Comparison of ENCODE assay signal across 8 cellular contexts in the genomic region with DNA sequence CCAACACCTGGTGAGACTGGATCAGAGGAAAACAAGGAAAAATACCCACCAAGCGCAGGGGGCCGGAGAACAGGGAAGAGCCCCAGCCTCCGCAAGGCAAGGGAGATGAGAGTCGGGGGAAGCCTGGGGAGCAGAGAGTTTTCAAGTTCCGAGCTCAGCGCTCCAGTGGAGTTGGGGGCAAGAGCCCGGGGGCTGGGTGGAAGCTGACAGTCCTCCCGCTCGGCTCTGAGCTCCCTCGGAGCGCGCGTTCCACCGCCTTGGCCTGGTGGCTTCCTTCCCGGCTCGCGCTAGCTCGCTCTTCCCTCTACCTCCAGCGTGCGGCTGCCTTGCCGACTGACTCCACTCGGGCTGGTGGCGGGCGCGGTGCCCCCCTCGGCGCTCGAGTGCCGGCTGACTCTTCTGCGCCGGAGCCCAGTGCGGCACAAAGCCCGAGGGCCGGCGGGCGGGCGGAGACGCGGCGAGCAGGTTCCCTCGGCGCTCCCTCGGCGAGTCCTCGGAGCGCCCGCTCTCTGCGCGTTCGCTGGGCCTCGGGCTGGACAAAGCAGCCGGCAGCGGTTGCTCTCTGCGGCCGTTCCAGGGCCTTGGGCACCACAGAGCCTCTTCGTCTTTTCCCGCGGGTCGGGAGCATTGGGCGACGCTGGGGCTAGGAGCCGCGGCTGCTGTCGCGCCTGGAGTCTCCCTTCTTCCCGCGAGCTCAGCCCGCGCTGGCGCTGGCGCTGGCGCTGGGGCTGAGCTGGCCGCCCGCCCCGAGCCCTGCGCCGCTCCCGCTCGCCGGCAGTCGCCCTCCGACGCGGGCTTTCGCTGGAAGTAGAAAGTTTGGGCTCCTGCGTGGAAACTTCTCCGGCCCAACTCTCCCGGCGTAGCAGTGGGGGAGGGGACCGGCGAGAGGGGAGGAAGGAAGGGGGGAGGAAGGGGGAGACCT. TPM values are rescaled to one million over a fixed set of nuclear protein-coding genes. Genes with fewer than 3 reads are reported as not detected.
DNase-seq lines count a peak whose midpoint lies in the region; ATAC-seq and TF ChIP-seq lines count a peak whose summit lies in the region.

No MANE protein-coding gene starts in this region.

- no peak overlapping the region for H3K4me2 ChIP-seq in Karpas-422 (ENCODE audit: low read depth, low read length, poor library complexity, severe bottlenecking)

- no peak for DNase-seq in CD4-positive, alpha-beta memory T cell
- DNase-seq in HT1080 (ENCODE audit: low read depth) (peak; percentile 40), glutamatergic neuron (peak; percentile 71), prostate gland (ENCODE audit: low spot score) (no peak), Karpas-422 (no peak)
- DNase-seq in activated CD4-positive, alpha-beta memory T cell treated with anti-CD3 and anti-CD28 coated beads for 36 hours, result no peak
- no peak for DNase-seq in activated effector memory CD4-positive, alpha-beta T cell treated with Interleukin-2 at 50 U/mL for 16 hours

- H3K4me3 ChIP-seq in CD4-positive, alpha-beta memory T cell (ENCODE audit: low read length in 2 of 2), result peak overlapping the region; percentile 23 to 41
- peak overlapping the region; percentile 1 to 29 for H3K4me3 ChIP-seq in prostate gland
- H3K4me3 ChIP-seq in Karpas-422 (ENCODE audit: low read length), result no peak overlapping the region

- peaks cover 0 to 10% of the 10 kb centered on the region in 2 donors for H3K36me3 Mint-ChIP-seq in CD4-positive, alpha-beta memory T cell
- H3K36me3 Mint-ChIP-seq in activated CD4-positive, alpha-beta memory T cell treated with anti-CD3 and anti-CD28 coated beads for 36 hours, result peaks cover 6% of the 10 kb centered on the region
- H3K36me3 Mint-ChIP-seq in glutamatergic neuron (ENCODE audit: unreplicated experiment), result peaks cover 8% of the 10 kb centered on the region

- H3K27ac ChIP-seq in CD4-positive, alpha-beta memory T cell (ENCODE audit: low read depth, low read length), result no peak overlapping the region
- H3K27ac ChIP-seq in prostate gland (no peak overlapping the region), Karpas-422 (ENCODE audit: low read length) (no peak overlapping the region)

- 3% methylated on average over 76 of the region's 91 CpGs for WGBS in prostate gland

- H3K79me2 ChIP-seq in Karpas-422 (ENCODE audit: low read length), result no peaks in the 10 kb centered on the region

- no peaks in the 10 kb centered on the region for H3K36me3 ChIP-seq in CD4-positive, alpha-beta memory T cell (ENCODE audit: insufficient read depth, low read length)
- H3K36me3 ChIP-seq in prostate gland, result no peaks in the 10 kb centered on the region
- no peaks in the 10 kb centered on the region for H3K36me3 ChIP-seq in Karpas-422 (ENCODE audit: insufficient read depth, low read length)

- H3K4me3 Mint-ChIP-seq in CD4-positive, alpha-beta memory T cell, result peak overlapping the region; percentile 78 to 90 (median 84)
- peak overlapping the region; percentile 59 for H3K4me3 Mint-ChIP-seq in activated CD4-positive, alpha-beta memory T cell treated with anti-CD3 and anti-CD28 coated beads for 36 hours
- peak overlapping the region; percentile 91 for H3K4me3 Mint-ChIP-seq in glutamatergic neuron (ENCODE audit: unreplicated experiment)

- H3K9me3 ChIP-seq in CD4-positive, alpha-beta memory T cell (ENCODE audit: control insufficient read depth in 1 of 2, low read length in 2 of 2), result no peaks in the 10 kb centered on the region
- no peaks in the 10 kb centered on the region for H3K9me3 ChIP-seq in prostate gland
- H3K9me3 ChIP-seq in Karpas-422 (ENCODE audit: low read length), result no peaks in the 10 kb centered on the region

- H3K4me1 ChIP-seq in CD4-positive, alpha-beta memory T cell (ENCODE audit: insufficient read depth, low read length), result peaks cover 56% of the 10 kb centered on the region
- H3K4me1 ChIP-seq in prostate gland (replicated peaks), result peaks cover 14% of the 10 kb centered on the region
- H3K4me1 ChIP-seq in Karpas-422 (ENCODE audit: low read length), result peaks cover 2% of the 10 kb centered on the region; the same call in 1 of the 2 replicates

- intact Hi-C loops in CD4-positive, alpha-beta memory T cell (cut with micrococcal nuclease), result loop anchor here (2.0 kb wide), 1 partner anchor 15 kb away; no protein-coding TSS in a partner anchor
- intact Hi-C loops in activated CD4-positive, alpha-beta memory T cell treated with anti-CD3 and anti-CD28 coated beads for 36 hours (cut with micrococcal nuclease), result loop anchor here (5.0 to 10.0 kb wide), 4 partner anchors 285 to 775 kb away; partner anchors contain the start of genes DCDC1, DNAJC24, EIF3M and ELP4
- intact Hi-C loops in prostate gland (cut with DNase I), result no loop called here

- no peak for ATAC-seq in GM21723 (IDR thresholded peaks at IDR 0.05; ENCODE audit: unreplicated experiment)

- peak overlapping the region in 1 of 7 donors; percentile 84 for H3K27ac Mint-ChIP-seq in CD4-positive, alpha-beta memory T cell
- no peak overlapping the region for H3K27ac Mint-ChIP-seq in activated CD4-positive, alpha-beta memory T cell treated with anti-CD3 and anti-CD28 coated beads for 36 hours
- peak overlapping the region; percentile 78 for H3K27ac Mint-ChIP-seq in glutamatergic neuron (ENCODE audit: unreplicated experiment)

- H3K27me3 ChIP-seq in CD4-positive, alpha-beta memory T cell (ENCODE audit: insufficient read depth, low read length), result peaks cover 81% of the 10 kb centered on the region
- H3K27me3 ChIP-seq in prostate gland (replicated peaks; ENCODE audit: insufficient read depth) (peaks cover 62% of the 10 kb centered on the region), Karpas-422 (ENCODE audit: low read length) (no peaks in the 10 kb centered on the region)

- CTCF ChIA-PET in CD4-positive, alpha-beta memory T cell (lab: Charles Lee; ENCODE audit: partially characterized antibody), result no interaction called here
- CTCF ChIA-PET in activated CD4-positive, alpha-beta memory T cell treated with anti-CD3 and anti-CD28 coated beads for 36 hours (lab: Charles Lee), result interaction anchor here (1.2 kb wide), 1 partner anchor 9 kb away, joined by 3 read pairs; no protein-coding TSS in a partner anchor

- TF ChIP-seq CTCF in glutamatergic neuron (IDR thresholded peaks at IDR 0.05; ENCODE audit: partially characterized antibody, unreplicated experiment), result no peak
- TF ChIP-seq CTCF in prostate gland (IDR thresholded peaks at IDR 0.05), result no peak

- POLR2A ChIA-PET in CD4-positive, alpha-beta memory T cell (lab: Charles Lee; ENCODE audit: partially characterized antibody), result interaction anchor here (0.6 kb wide), 1 partner anchor 522 kb away, joined by 3 read pairs; no protein-coding TSS in a partner anchor
- POLR2A ChIA-PET in activated CD4-positive, alpha-beta memory T cell treated with anti-CD3 and anti-CD28 coated beads for 36 hours (lab: Charles Lee), result no interaction called here

- peaks cover 28 to 68% (median 39%) of the 10 kb centered on the region in 4 donors for H3K4me1 Mint-ChIP-seq in CD4-positive, alpha-beta memory T cell
- peaks cover 36% of the 10 kb centered on the region for H3K4me1 Mint-ChIP-seq in activated CD4-positive, alpha-beta memory T cell treated with anti-CD3 and anti-CD28 coated beads for 36 hours (ENCODE audit: low read depth)
- H3K4me1 Mint-ChIP-seq in glutamatergic neuron (ENCODE audit: low read depth, unreplicated experiment), result peaks cover 38% of the 10 kb centered on the region

- H3K9ac ChIP-seq in Karpas-422 (ENCODE audit: low read length), result no peak overlapping the region

- no peaks in the 10 kb centered on the region for H3K9me2 ChIP-seq in Karpas-422 (replicated peaks; ENCODE audit: insufficient read depth, low read length)

- no peak for TF ChIP-seq POLR2A in prostate gland (IDR thresholded peaks at IDR 0.05)

- H3K27me3 Mint-ChIP-seq in CD4-positive, alpha-beta memory T cell, result peaks cover 60 to 63% of the 10 kb centered on the region in 2 donors
- peaks cover 68% of the 10 kb centered on the region for H3K27me3 Mint-ChIP-seq in activated CD4-positive, alpha-beta memory T cell treated with anti-CD3 and anti-CD28 coated beads for 36 hours
- peaks cover 51% of the 10 kb centered on the region for H3K27me3 Mint-ChIP-seq in glutamatergic neuron (ENCODE audit: unreplicated experiment)

- no peaks in the 10 kb centered on the region for H4K20me1 ChIP-seq in Karpas-422 (ENCODE audit: insufficient read depth, low read depth, low read length)

- peaks cover 3 to 18% (median 9%) of the 10 kb centered on the region in 8 donors for H3K9me3 Mint-ChIP-seq in CD4-positive, alpha-beta memory T cell
- no peaks in the 10 kb centered on the region for H3K9me3 Mint-ChIP-seq in activated CD4-positive, alpha-beta memory T cell treated with anti-CD3 and anti-CD28 coated beads for 36 hours
- H3K9me3 Mint-ChIP-seq in glutamatergic neuron (ENCODE audit: unreplicated experiment), result peaks cover 25% of the 10 kb centered on the region

- H2AFZ ChIP-seq in Karpas-422 (ENCODE audit: low read length), result no peak overlapping the region

RNA-seq across cellular contexts. Expression of gene PAX6, which starts 1.0 kb away (rescaled TPM):
- total RNA-seq in CD4-positive, alpha-beta memory T cell, result not detected
- under 1 TPM in 1 of 2 donors, not detected in 1; 0.11 TPM for polyA plus RNA-seq in CD4-positive, alpha-beta memory T cell
- 0.35 and 2.0 TPM in 2 replicates for total RNA-seq in HT1080 (2014; rRNA removed; shearing (Covaris generic))
- 0.27 and 0.72 TPM in 2 replicates for polyA plus RNA-seq in HT1080 (2015; cell fraction: cytosol; rRNA removed)
- polyA plus RNA-seq in HT1080 (2015; cell fraction: nucleus; rRNA removed), result 1.9 and 3.0 TPM in 2 replicates
- not detected for total RNA-seq in activated CD4-positive, alpha-beta memory T cell treated with anti-CD3 and anti-CD28 coated beads for 36 hours
- total RNA-seq in glutamatergic neuron (ENCODE audit: unreplicated experiment) (30.7 TPM), prostate gland (under 1 TPM in 1 of 2 donors, not detected in 1; 0.80 TPM)
- 0.61 and 5.9 TPM in 2 replicates for total RNA-seq in Karpas-422 (2014; rRNA removed; shearing (Covaris generic); ENCODE audit: low replicate concordance)

Comparison
In these comparisons a context has a peak if more than half of its experiments do, and no peak if none do; other contexts are left out.
1. DNase-seq: peak in HT1080 (single experiment) and glutamatergic neuron (single experiment); none in CD4-positive, alpha-beta memory T cell (0 of 5), activated CD4-positive, alpha-beta memory T cell treated with anti-CD3 and anti-CD28 coated beads for 36 hours (single experiment), prostate gland (single experiment), activated effector memory CD4-positive, alpha-beta T cell treated with Interleukin-2 at 50 U/mL for 16 hours (single experiment) and Karpas-422 (single experiment).
2. Peak in every context shown above with its lines, with median percentiles within 50 percentile points of each other: H3K4me3 Mint-ChIP-seq.